ENCODE assay signal across 18 cellular contexts in the genomic region with DNA sequence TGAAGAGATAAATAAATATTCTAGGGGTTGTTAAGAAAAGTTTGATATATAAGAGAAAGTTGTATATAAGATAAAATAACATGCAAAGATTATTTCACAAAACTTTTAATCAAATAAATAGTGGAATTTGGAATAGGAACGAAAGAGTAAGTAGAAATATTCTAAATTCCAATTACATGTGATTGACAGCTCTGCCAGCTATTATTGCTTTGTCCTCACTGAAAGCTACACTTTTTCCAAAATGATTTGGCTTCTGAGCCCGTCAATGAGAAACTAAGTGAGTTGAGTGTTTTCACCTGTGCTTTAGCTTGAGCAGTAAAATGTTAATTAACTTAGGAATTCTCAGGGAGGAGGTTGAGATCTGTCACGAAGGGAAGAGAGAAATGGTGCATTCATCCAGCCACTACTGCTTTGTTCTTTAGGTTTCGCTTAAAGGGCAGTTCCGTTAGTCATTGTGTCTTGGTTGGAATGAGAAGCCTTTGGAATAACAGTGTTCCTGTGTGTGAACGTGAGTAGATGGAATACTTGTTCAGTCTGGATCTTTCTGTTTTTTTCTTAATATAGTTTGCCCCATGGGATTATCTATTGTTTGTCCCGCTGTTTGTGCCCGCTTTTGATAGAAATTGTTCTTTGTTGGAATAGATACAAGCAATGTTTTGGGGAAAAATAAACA.
"Had no signal": no experiment of that assay in that cellular context is flagged by ENCODE, and none has a peak within 500 bp of the region (broad histone marks: within the 10 kb centered on the region; RNA-seq: fewer than 3 reads in every experiment).

No MANE protein-coding gene starts in this region.

- ATAC-seq: activated CD8-positive, alpha-beta T cell treated with anti-CD3 and anti-CD28 coated beads, Interleukin-2, amount 10 ng/mL, durations not matched to agents 7 days and 5 days; activated naive CD8-positive, alpha-beta T cell treated with anti-CD3 and anti-CD28 coated beads, Interleukin-2, amount 50 U/mL, for 24 hours; left lobe of liver; sciatic nerve; stimulated activated memory B cell treated with anti-CD40 and anti-IgM and Interleukin-4, amounts not matched to agents 10 μg/mL and 1 μg/mL and 100 μg/mL, for 72 hours had no signal

- H3K4me3 Mint-ChIP-seq: activated CD4-positive, alpha-beta T cell treated with anti-CD3 and anti-CD28 coated beads, Interleukin-2, amount 10 ng/mL, durations not matched to agents 7 days and 5 days; activated CD8-positive, alpha-beta T cell treated with anti-CD3 and anti-CD28 coated beads, Interleukin-2, amount 10 ng/mL, durations not matched to agents 7 days and 5 days; activated naive CD4-positive, alpha-beta T cell treated with anti-CD3 and anti-CD28 coated beads, Interleukin-2, amount 10 ng/mL, durations not matched to agents 7 days and 5 days; activated naive CD8-positive, alpha-beta T cell treated with anti-CD3 and anti-CD28 coated beads, Interleukin-2, amount 50 U/mL, for 24 hours; activated T-cell treated with anti-CD3 and anti-CD28 coated beads, Interleukin-2, amount 50 U/mL, for 24 hours; naive B cell; stimulated activated memory B cell treated with anti-CD40 and anti-IgM and Interleukin-4, amounts not matched to agents 10 μg/mL and 1 μg/mL and 100 μg/mL, for 72 hours had no signal

- DNase-seq: activated CD4-positive, alpha-beta T cell treated with anti-CD3 and anti-CD28 coated beads, Interleukin-2, amount 10 ng/mL, durations not matched to agents 7 days and 5 days; activated CD4-positive, CD25-positive, alpha-beta regulatory T cell; activated CD8-positive, alpha-beta T cell treated with anti-CD3 and anti-CD28 coated beads, Interleukin-2, amount 10 ng/mL, durations not matched to agents 7 days and 5 days; activated naive CD4-positive, alpha-beta T cell treated with anti-CD3 and anti-CD28 coated beads, Interleukin-2, amount 10 ng/mL, durations not matched to agents 7 days and 5 days; activated naive CD8-positive, alpha-beta T cell treated with anti-CD3 and anti-CD28 coated beads, Interleukin-2, amount 50 U/mL, for 24 hours; activated T-cell treated with anti-CD3 and anti-CD28 coated beads, Interleukin-2, amount 50 U/mL, for 24 hours; aorta; effector CD8-positive, alpha-beta T cell; islet precursor cell; naive B cell; stimulated activated CD4-positive, alpha-beta T cell treated with anti-CD3 and anti-CD28 coated beads, Interleukin-4, amount 100 ng/mL, for 4 hours; T-helper 9 cell; tibial artery had no signal

- H3K27ac Mint-ChIP-seq: activated CD4-positive, alpha-beta T cell treated with anti-CD3 and anti-CD28 coated beads, Interleukin-2, amount 10 ng/mL, durations not matched to agents 7 days and 5 days; activated CD8-positive, alpha-beta T cell treated with anti-CD3 and anti-CD28 coated beads, Interleukin-2, amount 10 ng/mL, durations not matched to agents 7 days and 5 days; activated naive CD4-positive, alpha-beta T cell treated with anti-CD3 and anti-CD28 coated beads, Interleukin-2, amount 10 ng/mL, durations not matched to agents 7 days and 5 days; activated naive CD8-positive, alpha-beta T cell treated with anti-CD3 and anti-CD28 coated beads, Interleukin-2, amount 50 U/mL, for 24 hours; activated T-cell treated with anti-CD3 and anti-CD28 coated beads, Interleukin-2, amount 50 U/mL, for 24 hours; activated T-helper 2 cell treated with anti-CD3 and anti-CD28 coated beads, Interferon-gamma antibody, Interleukin-2, Interleukin-4, amounts not matched to agents 10 μg/mL and 5 μg/mL and 100 μg/mL, durations not matched to agents 14 hours and 24 hours and 36 hours; stimulated activated memory B cell treated with anti-CD40 and anti-IgM and Interleukin-4, amounts not matched to agents 10 μg/mL and 1 μg/mL and 100 μg/mL, for 72 hours had no signal

- H3K9me3 Mint-ChIP-seq: activated CD4-positive, alpha-beta T cell treated with anti-CD3 and anti-CD28 coated beads, Interleukin-2, amount 10 ng/mL, durations not matched to agents 7 days and 5 days; activated naive CD4-positive, alpha-beta T cell treated with anti-CD3 and anti-CD28 coated beads, Interleukin-2, amount 10 ng/mL, durations not matched to agents 7 days and 5 days; activated naive CD8-positive, alpha-beta T cell treated with anti-CD3 and anti-CD28 coated beads, Interleukin-2, amount 50 U/mL, for 24 hours; activated T-cell treated with anti-CD3 and anti-CD28 coated beads, Interleukin-2, amount 50 U/mL, for 24 hours; activated T-helper 2 cell treated with anti-CD3 and anti-CD28 coated beads, Interferon-gamma antibody, Interleukin-2, Interleukin-4, amounts not matched to agents 10 μg/mL and 5 μg/mL and 100 μg/mL, durations not matched to agents 14 hours and 24 hours and 36 hours; naive B cell; stimulated activated memory B cell treated with anti-CD40 and anti-IgM and Interleukin-4, amounts not matched to agents 10 μg/mL and 1 μg/mL and 100 μg/mL, for 72 hours had no signal

- H3K36me3 Mint-ChIP-seq: activated naive CD4-positive, alpha-beta T cell treated with anti-CD3 and anti-CD28 coated beads, Interleukin-2, amount 10 ng/mL, durations not matched to agents 7 days and 5 days had no signal

- H3K27ac ChIP-seq: esophagus muscularis mucosa, tibial artery had no signal

- H3K27me3 Mint-ChIP-seq: activated naive CD8-positive, alpha-beta T cell treated with anti-CD3 and anti-CD28 coated beads, Interleukin-2, amount 50 U/mL, for 24 hours; naive B cell; stimulated activated memory B cell treated with anti-CD40 and anti-IgM and Interleukin-4, amounts not matched to agents 10 μg/mL and 1 μg/mL and 100 μg/mL, for 72 hours had no signal
